ENCODE assay signal across 1 cellular context in the genomic region with DNA sequence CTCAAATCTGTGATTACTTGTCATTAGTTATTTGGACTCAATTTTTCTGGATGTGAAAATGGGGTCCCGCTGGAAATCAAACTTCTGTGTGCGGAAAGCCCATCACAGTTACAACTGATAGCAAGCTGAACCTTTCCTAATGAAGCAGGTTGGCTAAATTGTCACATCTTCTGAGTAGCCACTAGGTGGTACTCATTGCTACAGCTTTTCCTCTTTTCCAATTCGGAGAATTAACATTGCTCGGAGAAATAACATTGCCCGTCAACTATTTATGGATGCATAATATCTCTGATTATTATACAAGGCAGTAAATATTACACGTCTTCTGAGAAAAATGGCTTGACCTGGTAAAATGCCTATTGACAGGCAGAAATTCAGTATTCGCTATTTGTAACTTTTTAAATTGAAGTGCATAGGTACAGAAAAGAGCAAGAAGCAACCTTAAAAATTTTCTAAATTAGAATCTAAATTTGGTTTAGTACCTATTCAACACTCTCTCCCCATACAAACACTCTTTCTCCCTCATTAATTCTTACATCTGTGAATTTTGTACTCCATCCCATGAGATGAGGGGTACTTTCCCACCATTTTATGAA.
TF ChIP-seq lines count a peak whose summit lies in the region.

No MANE protein-coding gene starts in this region.

TF ChIP-seq in GM12878, 131 proteins besides CTCF, POLR2A, EP300 and RAD21:
- TF ChIP-seq SMC3 (IDR thresholded peaks at IDR 0.05; ENCODE audit: borderline replicate concordance, low read length) (peak; percentile 53; the same call in 1 of the 2 replicates), TCF7 (IDR thresholded peaks at IDR 0.05; ENCODE audit: borderline replicate concordance) (no peak)
